ENCODE assay signal across 8 cellular contexts in genomic region chr16:22194707-22195444, GRCh38. TPM values are rescaled to one million over a fixed set of nuclear protein-coding genes. Genes with fewer than 3 reads are reported as not detected.
A peak's percentile ranks its signal among the peaks of the same experiment; 100 is the strongest.
DNase-seq lines count a peak whose midpoint lies in the region; ATAC-seq and TF ChIP-seq lines count a peak whose summit lies in the region.

No MANE protein-coding gene starts in this region.

- no peak overlapping the region for H3K4me3 ChIP-seq in stomach smooth muscle (ENCODE audit: low read length in 2 of 2)

- no peaks in the 10 kb centered on the region for H3K9me3 Mint-ChIP-seq in activated CD8-positive, alpha-beta memory T cell treated with anti-CD3 and anti-CD28 coated beads, Interleukin-2, amount 10 ng/mL, durations not matched to agents 7 days and 5 days (ENCODE audit: low read depth)
- H3K9me3 Mint-ChIP-seq in activated CD8-positive, alpha-beta T cell treated with anti-CD3 and anti-CD28 coated beads for 36 hours, result peaks cover 8% of the 10 kb centered on the region
- H3K9me3 Mint-ChIP-seq in immature natural killer cell, result no peaks in the 10 kb centered on the region

- peaks cover 3% of the 10 kb centered on the region for H3K36me3 Mint-ChIP-seq in activated CD8-positive, alpha-beta memory T cell treated with anti-CD3 and anti-CD28 coated beads, Interleukin-2, amount 10 ng/mL, durations not matched to agents 7 days and 5 days
- H3K36me3 Mint-ChIP-seq in activated CD8-positive, alpha-beta T cell treated with anti-CD3 and anti-CD28 coated beads for 36 hours (ENCODE audit: low read depth), result peaks cover 12% of the 10 kb centered on the region
- H3K36me3 Mint-ChIP-seq in immature natural killer cell, result no peaks in the 10 kb centered on the region

- peak overlapping the region; percentile 81 for H3K4me3 Mint-ChIP-seq in activated CD8-positive, alpha-beta memory T cell treated with anti-CD3 and anti-CD28 coated beads, Interleukin-2, amount 10 ng/mL, durations not matched to agents 7 days and 5 days
- peak overlapping the region; percentile 82 for H3K4me3 Mint-ChIP-seq in activated CD8-positive, alpha-beta T cell treated with anti-CD3 and anti-CD28 coated beads for 36 hours
- peak overlapping the region; percentile 87 to 93 (median 91) for H3K4me3 Mint-ChIP-seq in immature natural killer cell

- H3K36me3 ChIP-seq in stomach smooth muscle (ENCODE audit: control insufficient read depth in 2 of 2, insufficient read depth in 2 of 2, low read length in 2 of 2), result no peaks in the 10 kb centered on the region

- POLR2A ChIA-PET in activated CD8-positive, alpha-beta T cell treated with anti-CD3 and anti-CD28 coated beads for 36 hours (lab: Charles Lee), result interaction anchor here (0.7 to 8.7 kb wide), 4 partner anchors 13 to 159 kb away, joined by 3 to 113 read pairs (median 3); partner anchors contain the start of gene EEF2K

- peak overlapping the region; percentile 64 for H3K27ac ChIP-seq in stomach smooth muscle (ENCODE audit: low read length)

- H3K4me1 ChIP-seq in stomach smooth muscle (ENCODE audit: control insufficient read depth, insufficient read depth, low read length), result peaks cover 27% of the 10 kb centered on the region

- ATAC-seq in activated CD8-positive, alpha-beta memory T cell treated with anti-CD3 and anti-CD28 coated beads, Interleukin-2, amount 10 ng/mL, durations not matched to agents 7 days and 5 days, result no peak
- ATAC-seq in activated CD8-positive, alpha-beta T cell treated with anti-CD3 and anti-CD28 coated beads for 36 hours, result no peak

- no peaks in the 10 kb centered on the region for H3K27me3 ChIP-seq in stomach smooth muscle (ENCODE audit: control insufficient read depth in 1 of 2, insufficient read depth in 2 of 2, low read length in 2 of 2)

- no peak for TF ChIP-seq CTCF in activated CD8-positive, alpha-beta T cell treated with anti-CD3 and anti-CD28 coated beads for 36 hours (IDR thresholded peaks at IDR 0.05)

- peaks cover 53% of the 10 kb centered on the region for H3K4me1 Mint-ChIP-seq in activated CD8-positive, alpha-beta memory T cell treated with anti-CD3 and anti-CD28 coated beads, Interleukin-2, amount 10 ng/mL, durations not matched to agents 7 days and 5 days
- peaks cover 44% of the 10 kb centered on the region for H3K4me1 Mint-ChIP-seq in activated CD8-positive, alpha-beta T cell treated with anti-CD3 and anti-CD28 coated beads for 36 hours (ENCODE audit: low read depth)
- H3K4me1 Mint-ChIP-seq in immature natural killer cell, result peaks cover 46 to 61% of the 10 kb centered on the region in 2 donors

- no peaks in the 10 kb centered on the region for H3K9me3 ChIP-seq in stomach smooth muscle (ENCODE audit: control insufficient read depth in 2 of 2, low read length in 2 of 2)

- no peak overlapping the region for H3K9ac ChIP-seq in stomach smooth muscle (ENCODE audit: low read length in 2 of 2)

- intact Hi-C loops in activated CD8-positive, alpha-beta T cell treated with anti-CD3 and anti-CD28 coated beads for 36 hours (cut with micrococcal nuclease), result loop anchor here (2.0 kb wide), 1 partner anchor 102 kb away; the partner anchor contains the start of gene POLR3E

- no peaks in the 10 kb centered on the region for H3K27me3 Mint-ChIP-seq in activated CD8-positive, alpha-beta memory T cell treated with anti-CD3 and anti-CD28 coated beads, Interleukin-2, amount 10 ng/mL, durations not matched to agents 7 days and 5 days
- H3K27me3 Mint-ChIP-seq in activated CD8-positive, alpha-beta T cell treated with anti-CD3 and anti-CD28 coated beads for 36 hours, result peaks cover 2% of the 10 kb centered on the region
- peaks cover 26 to 42% (median 39%) of the 10 kb centered on the region in 3 donors for H3K27me3 Mint-ChIP-seq in immature natural killer cell (ENCODE audit: low read depth in 3 of 3)

- CTCF ChIA-PET in activated CD8-positive, alpha-beta memory T cell treated with anti-CD3 and anti-CD28 coated beads, Interleukin-2, amount 10 ng/mL, durations not matched to agents 7 days and 5 days (lab: Charles Lee), result interaction anchor here (1.0 to 13.1 kb wide), 4 partner anchors 12 to 180 kb away, joined by 3 to 204 read pairs (median 52); partner anchors contain the start of genes EEF2K and POLR3E
- CTCF ChIA-PET in activated CD8-positive, alpha-beta T cell treated with anti-CD3 and anti-CD28 coated beads for 36 hours (lab: Charles Lee), result interaction anchor here (1.4 to 3.0 kb wide), 6 partner anchors 12 to 158 kb away, joined by 3 to 41 read pairs (median 9); partner anchors contain the start of genes EEF2K and POLR3E

- H3K27ac Mint-ChIP-seq in activated CD8-positive, alpha-beta memory T cell treated with anti-CD3 and anti-CD28 coated beads, Interleukin-2, amount 10 ng/mL, durations not matched to agents 7 days and 5 days, result peak overlapping the region; percentile 86
- peak overlapping the region; percentile 67 for H3K27ac Mint-ChIP-seq in activated CD8-positive, alpha-beta T cell treated with anti-CD3 and anti-CD28 coated beads for 36 hours
- peak overlapping the region; percentile 53 to 99 (median 92) for H3K27ac Mint-ChIP-seq in immature natural killer cell

- DNase-seq in activated CD8-positive, alpha-beta memory T cell treated with anti-CD3 and anti-CD28 coated beads, Interleukin-2, amount 10 ng/mL, durations not matched to agents 7 days and 5 days, result no peak
- no peak for DNase-seq in activated CD8-positive, alpha-beta memory T cell treated with anti-CD3 and anti-CD28 coated beads, Interleukin-2, amount 50 U/mL, for 48 hours
- peak; percentile 63 for DNase-seq in activated CD8-positive, alpha-beta T cell treated with anti-CD3 and anti-CD28 coated beads for 36 hours
- DNase-seq in immature natural killer cell (no peak), NOMO-1 (lab: John Stamatoyannopoulos, UW; ENCODE audit: unreplicated experiment in 2 of 2) (no peak), 8988T (no peak), AG08395 (ENCODE audit: low spot score) (no peak)

RNA-seq across cellular contexts. Expression of gene EEF2K, which starts 11.2 kb away (rescaled TPM):
- 10 to 100 TPM; 34.8 to 36.7 TPM for total RNA-seq in activated CD8-positive, alpha-beta memory T cell treated with anti-CD3 and anti-CD28 coated beads, Interleukin-2, amount 10 ng/mL, durations not matched to agents 7 days and 5 days
- total RNA-seq in activated CD8-positive, alpha-beta T cell treated with anti-CD3 and anti-CD28 coated beads for 36 hours, result 10 to 100 TPM; 28.6 to 31.2 TPM
- polyA plus RNA-seq in immature natural killer cell, result 1 to 10 TPM in 2 of 3 donors, not detected in 1; 1.1 to 3.2 TPM

RNA-seq across cellular contexts. Expression of gene SDR42E2, which starts 32.6 kb away (rescaled TPM):
- total RNA-seq in activated CD8-positive, alpha-beta memory T cell treated with anti-CD3 and anti-CD28 coated beads, Interleukin-2, amount 10 ng/mL, durations not matched to agents 7 days and 5 days, result under 1 TPM in 1 of 2 experiments, not detected in 1; 0.18 TPM
- total RNA-seq in activated CD8-positive, alpha-beta T cell treated with anti-CD3 and anti-CD28 coated beads for 36 hours, result under 1 TPM in 1 of 2 experiments, not detected in 1; 0.14 TPM
- under 1 TPM in 2 of 3 donors, not detected in 1; 0.47 to 0.51 TPM for polyA plus RNA-seq in immature natural killer cell
